Comparison of ENCODE assay signal across 23 cellular contexts in the genomic region with DNA sequence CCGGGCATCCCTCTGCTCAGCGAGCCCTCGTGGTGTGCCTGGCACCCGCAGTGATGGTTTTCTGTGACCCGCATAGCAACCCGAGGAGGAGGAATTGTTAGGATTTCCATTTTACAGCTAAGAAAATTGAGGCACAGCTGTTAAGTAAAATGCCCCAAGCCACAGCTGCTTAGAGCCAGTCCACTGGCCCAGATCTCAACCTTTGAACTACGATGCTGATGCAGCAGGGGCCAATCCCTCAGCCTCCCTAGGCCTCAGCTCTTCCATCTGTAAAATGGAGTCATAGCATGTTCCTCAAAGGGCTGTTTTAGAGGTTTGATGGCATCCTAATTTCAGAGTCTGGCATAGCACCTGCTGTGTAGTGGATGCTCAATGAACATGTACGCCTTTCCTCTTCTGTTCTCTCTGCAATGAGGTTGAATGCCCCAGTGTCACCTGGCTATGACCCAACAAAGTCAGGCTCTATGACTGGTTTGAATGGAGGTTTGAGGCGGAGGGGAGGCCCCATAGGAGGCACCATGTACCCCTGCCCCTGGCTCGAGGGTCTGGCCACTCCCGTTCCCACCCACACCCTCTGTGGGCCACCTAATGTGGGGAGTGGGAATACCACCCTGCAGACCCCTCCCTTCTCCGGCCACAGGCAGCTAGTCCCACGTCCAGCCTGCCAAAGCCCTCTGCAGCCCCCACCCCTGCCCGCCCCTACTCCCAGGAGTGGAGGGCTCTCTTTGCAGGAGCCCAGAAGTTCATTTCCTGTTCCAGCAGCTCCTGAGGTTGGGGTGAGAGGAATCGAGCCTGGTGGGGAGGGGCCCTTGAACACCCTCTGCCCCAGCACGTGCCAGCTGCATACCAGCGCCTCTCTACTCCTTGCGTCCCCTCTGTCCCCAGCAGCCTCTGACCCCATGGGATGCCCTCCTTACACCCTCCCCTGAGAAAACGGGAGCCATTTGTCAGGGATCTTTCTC. TPM values are rescaled to one million over a fixed set of nuclear protein-coding genes. Genes with fewer than 3 reads are reported as not detected.
"Had no signal": no experiment of that assay in that cellular context is flagged by ENCODE, and none has a peak within 500 bp of the region (broad histone marks: within the 10 kb centered on the region; RNA-seq: fewer than 3 reads in every experiment).

No MANE protein-coding gene starts in this region.

- H3K36me3 ChIP-seq: esophagus muscularis mucosa, gastroesophageal sphincter, heart left ventricle, prostate gland, spleen, thoracic aorta, tibial nerve, upper lobe of left lung had no signal

- H2AFZ ChIP-seq: hepatocyte had no signal

- H3K9me3 ChIP-seq: esophagus muscularis mucosa, gastroesophageal sphincter, heart left ventricle, prostate gland, spleen, thoracic aorta, upper lobe of left lung had no signal

- DNase-seq: dermis blood vessel endothelial cell; effector memory CD4-positive, alpha-beta T cell; foreskin keratinocyte; left colon; natural killer cell; spleen; stimulated activated CD4-positive, alpha-beta T cell treated with anti-CD3 and anti-CD28 coated beads, Interleukin-4, amount 100 ng/mL, for 4 hours; stimulated activated naive B cell treated with anti-CD40 and anti-IgM and Interleukin-4, amounts not matched to agents 10 μg/mL and 1 μg/mL and 100 μg/mL, for 72 hours; upper lobe of left lung had no signal

- H3K4me3 ChIP-seq: coronary artery, esophagus muscularis mucosa, gastroesophageal sphincter, heart left ventricle, hepatocyte, lung, prostate gland, skin epidermis, spleen, thoracic aorta, tibial nerve, upper lobe of left lung had no signal

- FAIRE-seq: endothelial cell of umbilical vein had no signal

- H3K79me2 ChIP-seq: hepatocyte had no signal

- H3K4me2 ChIP-seq: hepatocyte had no signal

- H3K27ac ChIP-seq: coronary artery, esophagus muscularis mucosa, foreskin keratinocyte, gastroesophageal sphincter, heart left ventricle, hepatocyte, prostate gland, skin epidermis, spleen, thoracic aorta, tibial nerve, upper lobe of left lung had no signal

- H3K4me1 ChIP-seq: esophagus muscularis mucosa, foreskin keratinocyte, gastroesophageal sphincter, heart left ventricle, prostate gland, spleen, tibial nerve, upper lobe of left lung had no signal

- H3K27me3 ChIP-seq: hepatocyte, upper lobe of left lung had no signal

- ATAC-seq: foreskin keratinocyte; gastroesophageal sphincter; heart left ventricle; left colon; natural killer cell; right cardiac atrium; stimulated activated naive B cell treated with anti-CD40 and anti-IgM and Interleukin-4, amounts not matched to agents 10 μg/mL and 1 μg/mL and 100 μg/mL, for 72 hours had no signal

RNA-seq across cellular contexts. Expression of a gene that starts 31.0 kb away (rescaled TPM):
- total RNA-seq: fibroblast of lung, foreskin keratinocyte had no signal
- polyA plus RNA-seq: foreskin keratinocyte, neural cell had no signal
